25 cellular contexts compared by ENCODE assay signal in the genomic region with DNA sequence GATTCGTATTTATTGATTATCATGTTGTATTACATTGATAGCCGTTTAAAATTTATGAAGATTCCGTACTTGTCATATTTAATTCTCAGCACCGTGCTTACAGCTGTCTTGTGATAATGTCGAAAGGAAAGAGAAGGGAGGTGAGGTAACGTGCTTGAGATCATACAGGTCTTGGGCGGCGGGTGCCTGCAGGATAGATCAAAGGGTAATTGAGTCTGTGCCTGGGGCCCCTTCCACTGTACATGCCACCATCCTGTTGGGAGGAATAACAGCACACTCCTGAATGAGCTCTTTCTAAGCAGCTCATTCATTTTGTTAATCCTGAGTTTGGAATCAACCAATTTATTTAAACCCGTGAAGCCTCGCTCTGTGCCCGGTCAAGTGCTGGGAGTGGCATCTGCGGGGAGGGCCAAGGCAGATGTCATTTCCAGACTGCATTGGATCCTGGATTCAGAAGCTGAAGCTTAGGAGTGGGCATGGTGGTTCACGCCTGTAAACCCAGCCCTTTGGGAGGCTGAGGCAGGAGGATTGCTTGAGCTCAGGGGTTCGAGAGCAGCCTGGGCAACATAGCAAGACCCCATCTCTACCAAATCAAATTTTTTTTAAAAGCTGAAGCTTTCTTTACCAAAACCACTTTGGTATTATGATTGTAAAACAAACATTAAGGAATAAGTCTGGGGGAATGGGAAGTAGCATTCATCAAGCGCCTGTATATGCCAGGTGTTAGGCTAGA. TPM values are rescaled to one million over a fixed set of nuclear protein-coding genes. Genes with fewer than 3 reads are reported as not detected.
DNase-seq lines count a peak whose midpoint lies in the region; ATAC-seq, FAIRE-seq and TF ChIP-seq lines count a peak whose summit lies in the region.
"Had no signal": no experiment of that assay in that cellular context is flagged by ENCODE, and none has a peak within 500 bp of the region (broad histone marks: within the 10 kb centered on the region; RNA-seq: fewer than 3 reads in every experiment).

No MANE protein-coding gene starts in this region.

- H2AFZ ChIP-seq in HepG2 (ENCODE audit: low read length), result no peak overlapping the region
- H2AFZ ChIP-seq: GM23338 had no signal

- DNase-seq in HepG2 (ENCODE audit: low spot score) (no peak), right lobe of liver (no peak), islet precursor cell (peak; percentile 69), NCI-H146 treated with DMSO at 0.1 percent for 48 hours (lab: John Stamatoyannopoulos, UW; ENCODE audit: unreplicated experiment) (no peak), activated gamma-delta T cell treated with Interleukin-2 at 50 U/mL for 16 hours (no peak), mucosa of gallbladder (ENCODE audit: low spot score) (no peak)
- no peak for DNase-seq in stimulated activated effector memory CD8-positive, alpha-beta T cell treated with anti-CD3 and anti-CD28 coated beads, Interleukin-12 subunit alpha, Interleukin-12 subunit beta, amount 100 ng/mL, for 72 hours (ENCODE audit: low spot score in 2 of 2)
- DNase-seq: Caco-2; CD4-positive, CD25-positive, alpha-beta regulatory T cell; CD8-positive, alpha-beta T cell; DMS 273 treated with DMSO at 0.1 percent for 48 hours; DMS53; DMS79 treated with DMSO at 0.1 percent for 48 hours; H9; HFFc6 had no signal

- intact Hi-C loops in HepG2 (cut with micrococcal nuclease; ENCODE audit: unreplicated experiment), result loop anchor here (10.0 kb wide), 1 partner anchor 60 kb away; no protein-coding TSS in a partner anchor
- intact Hi-C loops in right lobe of liver (cut with DNase I), result loop anchor here (10.0 kb wide), 1 partner anchor 110 kb away; no protein-coding TSS in a partner anchor

- CTCF ChIA-PET in HepG2 (lab: Yijun Ruan, JAX; ENCODE audit: low intra/inter-chr PET ratio, low total read pairs), result no interaction called here

- POLR2A ChIA-PET in HepG2 (lab: Yijun Ruan, JAX), result interaction anchor here (0.9 to 2.8 kb wide), 2 partner anchors 9 to 10 kb away, joined by 3 to 9 read pairs; no protein-coding TSS in a partner anchor

- H3K79me2 ChIP-seq in HepG2 (ENCODE audit: insufficient read depth, low read length), result no peaks in the 10 kb centered on the region

- H3K4me1 ChIP-seq in HepG2 (ENCODE audit: insufficient read depth, low read length) (peaks cover 40% of the 10 kb centered on the region), right lobe of liver (peaks cover 0 to 6% (median 0%) of the 10 kb centered on the region in 4 donors)
- H3K4me1 ChIP-seq: BLaER1 had no signal

- H3K4me2 ChIP-seq in HepG2 (ENCODE audit: low read depth, low read length), result no peak overlapping the region
- H3K4me2 ChIP-seq: BLaER1, GM23338 had no signal

- no TSS peak for BruUV-seq in HepG2 (replicated peaks; lab: Mats Ljungman, UMichigan)

- no peaks in the 10 kb centered on the region for H4K20me1 ChIP-seq in HepG2 (ENCODE audit: insufficient read depth, low read length)
- H4K20me1 ChIP-seq: BLaER1 had no signal

- 86% methylated on average over 15 of the region's 15 CpGs for WGBS in HepG2 (ENCODE audit: low lambda C conversion rate)
- 92% methylated on average over 12 of the region's 15 CpGs for WGBS in right lobe of liver (ENCODE audit: insufficient coverage, low coverage, low lambda C conversion rate, missing lambda C conversion rate)

- no peak for TF ChIP-seq CTCF in HepG2 (CRISPR knock-in tag; IDR thresholded peaks at IDR 0.05)
- no peak for TF ChIP-seq CTCF in right lobe of liver (IDR thresholded peaks at IDR 0.05)

- H3K9ac ChIP-seq in HepG2 (ENCODE audit: insufficient read depth, low read depth, low read length), result no peak overlapping the region
- H3K9ac ChIP-seq: BLaER1 had no signal

- H3K36me3 ChIP-seq in HepG2 (replicated peaks in 1 of 2; ENCODE audit: control insufficient read depth in 1 of 2, insufficient read depth in 2 of 2, low read length in 2 of 2) (no peaks in the 10 kb centered on the region), right lobe of liver (no peaks in the 10 kb centered on the region)

- no peaks in the 10 kb centered on the region for H3K27me3 ChIP-seq in HepG2 (ENCODE audit: control insufficient read depth in 1 of 2, insufficient read depth in 2 of 2, low read length in 2 of 2)
- H3K27me3 ChIP-seq in right lobe of liver, result no peaks in the 10 kb centered on the region
- H3K27me3 ChIP-seq: BLaER1 had no signal

- H3K4me3 Mint-ChIP-seq in stimulated activated effector memory CD8-positive, alpha-beta T cell treated with anti-CD3 and anti-CD28 coated beads, Interleukin-12 subunit alpha, Interleukin-12 subunit beta, amount 100 ng/mL, for 72 hours, result no peak overlapping the region
- H3K4me3 Mint-ChIP-seq: B cell; CD4-positive, CD25-positive, alpha-beta regulatory T cell; CD8-positive, alpha-beta T cell; GM23338; H9; HFFc6 had no signal

- no peak for TF ChIP-seq POLR2A in HepG2 (IDR thresholded peaks at IDR 0.05; ENCODE audit: insufficient read depth in 1 of 2, low read depth in 2 of 2, low read length in 2 of 2)
- no peak for TF ChIP-seq POLR2A in right lobe of liver (IDR thresholded peaks at IDR 0.05)

- H3K27ac ChIP-seq in HepG2 (ENCODE audit: extremely low read length, insufficient read depth, low read length) (no peak overlapping the region), right lobe of liver (no peak overlapping the region)
- H3K27ac ChIP-seq: 22Rv1, BLaER1, C4-2B had no signal

- no peak for FAIRE-seq in HepG2 (lab: Jason Lieb, UNC)
- FAIRE-seq: A204.1, GM12892, GM19239 had no signal

- peaks cover 6% of the 10 kb centered on the region for H3K4me1 Mint-ChIP-seq in stimulated activated effector memory CD8-positive, alpha-beta T cell treated with anti-CD3 and anti-CD28 coated beads, Interleukin-12 subunit alpha, Interleukin-12 subunit beta, amount 100 ng/mL, for 72 hours

- TF ChIP-seq EP300 in HepG2 (IDR thresholded peaks at IDR 0.05; ENCODE audit: low read depth in 2 of 2, low read length in 2 of 2) (no peak), HepG2 (CRISPR knock-in tag; IDR thresholded peaks at IDR 0.05; ENCODE audit: borderline replicate concordance) (no peak)

- ATAC-seq in HepG2, result no peak
- ATAC-seq in right lobe of liver, result no peak
- no peak for ATAC-seq in stimulated activated effector memory CD8-positive, alpha-beta T cell treated with anti-CD3 and anti-CD28 coated beads, Interleukin-12 subunit alpha, Interleukin-12 subunit beta, amount 100 ng/mL, for 72 hours
- ATAC-seq in GM21825 (IDR thresholded peaks at IDR 0.05; ENCODE audit: unreplicated experiment), result no peak
- ATAC-seq: CD8-positive, alpha-beta T cell; GM23338; HCT116 had no signal

- H3K36me3 Mint-ChIP-seq in stimulated activated effector memory CD8-positive, alpha-beta T cell treated with anti-CD3 and anti-CD28 coated beads, Interleukin-12 subunit alpha, Interleukin-12 subunit beta, amount 100 ng/mL, for 72 hours, result peaks cover 6% of the 10 kb centered on the region

- H3K4me3 ChIP-seq in HepG2 (replicated peaks in 1 of 3; ENCODE audit: insufficient read depth in 1 of 3, low read depth in 2 of 3, low read length in 3 of 3) (no peak overlapping the region), right lobe of liver (no peak overlapping the region)
- H3K4me3 ChIP-seq: BLaER1, GM23338 had no signal

- H3K9me3 Mint-ChIP-seq in stimulated activated effector memory CD8-positive, alpha-beta T cell treated with anti-CD3 and anti-CD28 coated beads, Interleukin-12 subunit alpha, Interleukin-12 subunit beta, amount 100 ng/mL, for 72 hours, result peaks cover 3% of the 10 kb centered on the region
- H3K9me3 Mint-ChIP-seq: GM23338, H9, HFFc6 had no signal

- in situ Hi-C loops in HepG2 (cut with HindIII; ENCODE audit: extremely low pct_ligation_motif_present, low pct_unique_long_range_greater_than_20kb), result loop anchor here (10.0 kb wide), 1 partner anchor 360 kb away; no protein-coding TSS in a partner anchor

- H3K27ac Mint-ChIP-seq in stimulated activated effector memory CD8-positive, alpha-beta T cell treated with anti-CD3 and anti-CD28 coated beads, Interleukin-12 subunit alpha, Interleukin-12 subunit beta, amount 100 ng/mL, for 72 hours, result peak overlapping the region; percentile 6
- H3K27ac Mint-ChIP-seq: B cell; CD4-positive, CD25-positive, alpha-beta regulatory T cell; CD8-positive, alpha-beta T cell; GM23338; H9; HFFc6 had no signal

- H3K9me3 ChIP-seq in HepG2 (ENCODE audit: low read length) (no peaks in the 10 kb centered on the region), right lobe of liver (no peaks in the 10 kb centered on the region)
- H3K9me3 ChIP-seq: BLaER1, Caco-2 had no signal

- TF ChIP-seq RAD21 in HepG2 (CRISPR knock-in tag; IDR thresholded peaks at IDR 0.05), result no peak

TF ChIP-seq in HepG2, 621 proteins besides CTCF, POLR2A, EP300 and RAD21 (continues in another document):
- TF ChIP-seq CBX5 (CRISPR knock-in tag; IDR thresholded peaks at IDR 0.05; ENCODE audit: borderline replicate concordance) (no peak), XRCC5 (optimal IDR thresholded peaks at IDR 0.05; ENCODE audit: low read length) (no peak)

RNA-seq across cellular contexts. Expression of a gene that starts 25.8 kb away (rescaled TPM):
- total RNA-seq in HepG2 (2016; rRNA removed; fragmentation: Illumina TruSeq; extraction: Trizol), result 37.4 and 38.4 TPM in 2 replicates
- total RNA-seq in HepG2 (2016; cell fraction: cytosol; rRNA removed; fragmentation: Illumina TruSeq; extraction: Trizol; ENCODE audit: low read depth), result 28.6 and 30.1 TPM in 2 replicates
- total RNA-seq in HepG2 (2016; cell fraction: insoluble cytoplasmic fraction; rRNA removed; fragmentation: Illumina TruSeq; extraction: Trizol), result 33.0 and 44.5 TPM in 2 replicates
- 27.1 and 28.3 TPM in 2 replicates for total RNA-seq in HepG2 (2016; cell fraction: membrane; rRNA removed; fragmentation: Illumina TruSeq; extraction: Trizol)
- 57.3 and 68.9 TPM in 2 replicates for total RNA-seq in HepG2 (2016; cell fraction: nucleus; rRNA removed; fragmentation: Illumina TruSeq; extraction: Trizol)
- polyA plus RNA-seq in HepG2 (2011; rRNA removed), result 9.1 and 9.2 TPM in 2 replicates
- polyA plus RNA-seq in HepG2 (2011; cell fraction: cytosol; rRNA removed), result 10.3 and 11.0 TPM in 2 replicates
- polyA plus RNA-seq in HepG2 (2011; cell fraction: nucleus; rRNA removed), result 13.4 and 16.3 TPM in 2 replicates
- polyA plus RNA-seq in HepG2 (2012), result 12.3 and 16.1 TPM in 2 replicates
- 19.9 and 21.6 TPM in 2 replicates for polyA plus RNA-seq in HepG2 (2016; cell fraction: cytosol; fragmentation: Illumina TruSeq; extraction: Trizol; ENCODE audit: low read depth)
- 30.1 and 30.5 TPM in 2 replicates for polyA plus RNA-seq in HepG2 (2016; cell fraction: insoluble cytoplasmic fraction; fragmentation: Illumina TruSeq; extraction: Trizol; ENCODE audit: low read depth)
- polyA plus RNA-seq in HepG2 (2016; cell fraction: membrane; fragmentation: Illumina TruSeq; extraction: Trizol; ENCODE audit: low read depth), result 18.9 and 20.9 TPM in 2 replicates
- polyA plus RNA-seq in HepG2 (2016; cell fraction: nucleus; fragmentation: Illumina TruSeq; extraction: Trizol; ENCODE audit: insufficient read depth, low read depth), result 21.5 and 23.3 TPM in 2 replicates
- polyA minus RNA-seq in HepG2 (2011; rRNA and poly(A)+ RNA removed; ENCODE audit: low replicate concordance), result 10.8 and 21.8 TPM in 2 replicates
- polyA minus RNA-seq in HepG2 (2011; cell fraction: cytosol; rRNA and poly(A)+ RNA removed), result 7.3 and 12.1 TPM in 2 replicates
- polyA minus RNA-seq in HepG2 (2011; cell fraction: nucleus; rRNA and poly(A)+ RNA removed), result 38.3 and 50.0 TPM in 2 replicates
- total RNA-seq in right lobe of liver, result 10 to 100 TPM; 13.0 to 24.3 (median 16.5) TPM
- 28.2 TPM for total RNA-seq in mucosa of gallbladder
